ENCODE assay signal across 1 cellular context in genomic region chr5:14508046-14508445, GRCh38.
TF ChIP-seq lines count a peak whose summit lies in the region.

No MANE protein-coding gene starts in this region.

TF ChIP-seq in endothelial cell of umbilical vein, 7 proteins besides CTCF, POLR2A, EP300 and RAD21:
- TF ChIP-seq GATA2 (IDR thresholded peaks at IDR 0.05; ENCODE audit: insufficient read depth, insufficient read length, low read depth, low read length) (no peak), MYC (IDR thresholded peaks at IDR 0.05; ENCODE audit: low read depth, low read length) (no peak), POLR2AphosphoS5 (IDR thresholded peaks at IDR 0.05; ENCODE audit: insufficient read depth, low read depth, low read length) (no peak)
